ENCODE assay signal across 8 cellular contexts in the genomic region with DNA sequence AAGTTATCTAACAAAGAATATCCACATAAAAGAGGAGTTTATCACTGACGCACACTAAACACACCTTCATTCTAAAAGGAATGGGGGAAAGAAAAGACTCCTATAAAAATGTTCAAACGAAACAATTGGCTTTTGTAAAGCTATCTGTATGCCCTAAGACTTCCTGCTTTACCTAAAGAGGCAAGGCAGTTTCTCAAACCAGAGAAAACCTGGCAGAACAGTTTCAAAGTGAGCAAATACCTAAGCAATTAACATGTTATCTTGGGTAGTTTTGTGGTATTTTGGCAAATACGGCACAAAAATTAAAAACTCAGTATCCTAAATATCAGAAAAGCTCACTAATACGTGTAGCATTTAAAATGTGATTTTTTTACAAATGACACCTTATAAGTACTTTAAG. TPM values are rescaled to one million over a fixed set of nuclear protein-coding genes. Genes with fewer than 3 reads are reported as not detected.
DNase-seq lines count a peak whose midpoint lies in the region; TF ChIP-seq lines count a peak whose summit lies in the region.

No MANE protein-coding gene starts in this region.

- peaks cover 68% of the 10 kb centered on the region for H3K79me2 ChIP-seq in OCI-LY7 (ENCODE audit: insufficient read depth, low read depth, low read length)

- CTCF ChIA-PET in OCI-LY7 (lab: Charles Lee; ENCODE audit: unreplicated experiment), result no interaction called here

- in situ Hi-C loops in GM13977 (cut with MboI; ENCODE audit: low pct_unique_long_range_greater_than_20kb, low sequenced_read_pairs, unreplicated experiment), result no loop called here

- no peak overlapping the region for H2AFZ ChIP-seq in OCI-LY7 (ENCODE audit: low read length)

- no peak for TF ChIP-seq POLR2A in ovary (IDR thresholded peaks at IDR 0.05)

- H3K4me3 ChIP-seq in OCI-LY7 (ENCODE audit: low read depth, low read length, poor library complexity, severe bottlenecking), result peak overlapping the region; percentile 80
- peak overlapping the region; percentile 95 for H3K4me3 ChIP-seq in endocrine pancreas (ENCODE audit: control insufficient read depth, insufficient read depth, low read length)
- peak overlapping the region; percentile 65 for H3K4me3 ChIP-seq in ovary

- TF ChIP-seq EP300 in ovary (IDR thresholded peaks at IDR 0.05), result no peak

- H3K9me3 ChIP-seq in OCI-LY7 (ENCODE audit: low read length) (no peaks in the 10 kb centered on the region), endocrine pancreas (ENCODE audit: control insufficient read depth, low read length) (no peaks in the 10 kb centered on the region), ovary (no peaks in the 10 kb centered on the region)

- TF ChIP-seq CTCF in GM13977 (IDR thresholded peaks at IDR 0.05; ENCODE audit: extremely low read depth, insufficient read depth, missing control alignments) (no peak), OCI-LY7 (conservative IDR thresholded peaks at IDR 0.05; ENCODE audit: low read length) (no peak), ovary (IDR thresholded peaks at IDR 0.05) (no peak)

- intact Hi-C loops in OCI-LY7 (cut with micrococcal nuclease; ENCODE audit: unreplicated experiment), result no loop called here
- intact Hi-C loops in ovary (cut with DNase I), result no loop called here

- H3K9me2 ChIP-seq in OCI-LY7 (ENCODE audit: insufficient read depth, low read length), result no peaks in the 10 kb centered on the region

- H4K20me1 ChIP-seq in OCI-LY7 (ENCODE audit: insufficient read depth, low read length), result peaks cover 28% of the 10 kb centered on the region

- DNase-seq in GM13977 (ENCODE audit: low spot score), result peak; percentile 33
- DNase-seq in OCI-LY7 (ENCODE audit: low spot score), result peak; percentile 42
- no peak for DNase-seq in ovary
- DNase-seq in HuH-7 (ENCODE audit: low spot score), result no peak
- DNase-seq in amygdala (lab: John Stamatoyannopoulos, UW), result no peak
- DNase-seq in COLO829 (ENCODE audit: low spot score), result no peak
- DNase-seq in hippocampal formation (lab: John Stamatoyannopoulos, UW), result no peak

- peak overlapping the region; percentile 90 for H3K4me2 ChIP-seq in OCI-LY7 (ENCODE audit: low read length)

- H3K9ac ChIP-seq in endocrine pancreas (ENCODE audit: control insufficient read depth, insufficient read depth, low read length), result peak overlapping the region; percentile 51

- 10 to 13% (median 12%) methylated on average over 4 of the region's 4 CpGs for WGBS in ovary, 3 donors

- H3K27me3 ChIP-seq in endocrine pancreas (ENCODE audit: control insufficient read depth, insufficient read depth, low read length) (no peaks in the 10 kb centered on the region), ovary (no peaks in the 10 kb centered on the region)

- H3K4me1 ChIP-seq in OCI-LY7 (ENCODE audit: insufficient read depth, low read length, poor library complexity, severe bottlenecking) (peaks cover 26% of the 10 kb centered on the region), endocrine pancreas (ENCODE audit: control insufficient read depth, insufficient read depth, low read length) (peaks cover 8% of the 10 kb centered on the region), ovary (ENCODE audit: insufficient read depth) (peaks cover 14% of the 10 kb centered on the region)

- H3K27ac ChIP-seq in OCI-LY7 (ENCODE audit: low read depth, low read length, poor library complexity, severe bottlenecking) (no peak overlapping the region), ovary (no peak overlapping the region)

- H3K36me3 ChIP-seq in OCI-LY7 (ENCODE audit: insufficient read depth, low read length) (peaks cover 50% of the 10 kb centered on the region), endocrine pancreas (ENCODE audit: control insufficient read depth, insufficient read depth, low read length) (peaks cover 6% of the 10 kb centered on the region), ovary (no peaks in the 10 kb centered on the region)

- POLR2A ChIA-PET in OCI-LY7 (lab: Charles Lee), result interaction anchor here (0.7 to 2.0 kb wide), 4 partner anchors 9 to 79 kb away, joined by 3 to 5 read pairs (median 4); no protein-coding TSS in a partner anchor

- BruUV-seq in OCI-LY7 (replicated peaks; lab: Mats Ljungman, UMichigan), result no TSS peak

RNA-seq across cellular contexts. Expression of a gene that starts 1.9 kb away (rescaled TPM):
- 52.0 and 68.8 TPM in 2 replicates for total RNA-seq in OCI-LY7 (2014; rRNA removed; shearing (Covaris generic))
- 97.5 and 112 TPM in 2 replicates for total RNA-seq in OCI-LY7 (2022)
- 100 to 1,000 TPM in 5 of 7 donors, 10 to 100 TPM in 2; 61.6 to 125 (median 113) TPM for total RNA-seq in ovary
- 10 to 100 TPM; 36.3 to 66.3 TPM for polyA plus RNA-seq in ovary

Comparison
In these comparisons a context has a peak if more than half of its experiments do, and no peak if none do; other contexts are left out.
1. DNase-seq: peak in GM13977 (single experiment) and OCI-LY7 (single experiment); none in ovary (0 of 5), HuH-7 (single experiment), amygdala (0 of 56), COLO829 (single experiment) and hippocampal formation (0 of 2).
2. Peak in every context shown above with its lines, with median percentiles within 50 percentile points of each other: H3K4me3 ChIP-seq.